8 cellular contexts compared by ENCODE assay signal in the genomic region with DNA sequence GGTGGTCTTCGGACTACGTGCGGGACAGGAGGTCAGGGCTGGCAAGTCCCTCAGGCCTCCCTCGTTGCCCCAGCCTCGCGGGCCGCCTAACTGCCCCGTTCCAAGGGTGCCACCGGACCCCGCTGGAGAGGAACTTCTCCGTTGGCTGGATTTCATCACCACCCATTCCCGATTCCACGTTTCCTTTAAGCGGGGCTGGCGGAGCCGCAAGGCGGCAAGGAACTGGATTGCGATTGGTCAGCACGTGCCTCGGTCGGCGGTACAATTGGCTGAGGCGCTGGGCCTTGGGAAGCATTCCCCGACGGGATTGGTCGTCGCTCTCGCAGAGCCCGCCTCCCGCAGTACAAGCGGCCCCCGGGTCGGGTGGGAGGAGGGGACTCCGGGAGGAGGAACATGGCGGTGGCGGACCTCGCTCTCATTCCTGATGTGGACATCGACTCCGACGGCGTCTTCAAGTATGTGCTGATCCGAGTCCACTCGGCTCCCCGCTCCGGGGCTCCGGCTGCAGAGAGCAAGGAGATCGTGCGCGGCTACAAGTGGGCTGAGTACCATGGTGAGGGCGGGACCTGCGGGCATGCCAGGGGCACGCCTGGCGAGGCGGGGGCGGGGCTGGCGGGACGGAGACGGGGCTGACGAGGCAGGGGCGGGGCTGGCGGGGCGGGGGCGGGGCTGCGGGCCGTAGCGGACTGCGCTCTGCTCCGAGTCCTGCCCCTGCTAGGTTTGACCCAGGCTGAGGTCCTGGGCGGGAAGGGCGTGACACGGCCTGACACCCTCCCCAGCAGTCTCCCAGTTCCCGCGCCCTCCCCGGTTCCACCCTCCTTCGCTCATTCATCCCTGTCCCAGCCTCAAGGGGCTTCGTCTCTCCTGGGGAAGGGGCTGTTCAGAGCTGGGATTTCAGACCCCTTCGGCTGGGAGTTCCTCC. TPM values are rescaled to one million over a fixed set of nuclear protein-coding genes. Genes with fewer than 3 reads are reported as not detected.
DNase-seq lines count a peak whose midpoint lies in the region; ATAC-seq and TF ChIP-seq lines count a peak whose summit lies in the region.

TSS of gene PHPT1 (plus strand) at position 372 of the 922 bp plus-strand sequence. CDS start at position 394, 22 bp downstream.

- ATAC-seq in HG03432 (IDR thresholded peaks at IDR 0.05; ENCODE audit: unreplicated experiment): peak; percentile 75

- peak; percentile 99 for DNase-seq in AG20443 (ENCODE audit: low spot score)
- peak; percentile 96 for DNase-seq in NCI-H510A (lab: John Stamatoyannopoulos, UW)
- DNase-seq in activated CD4-positive, alpha-beta T cell treated with anti-CD3 and anti-CD28 coated beads for 1 hour: peak; percentile 94
- peak; percentile 98 for DNase-seq in cerebellum (ENCODE audit: low spot score)
- peak; percentile 99 for DNase-seq in islet precursor cell
- peak; percentile 94 to 96 (median 96) for DNase-seq in stimulated activated CD4-positive, alpha-beta T cell treated with anti-CD3 and anti-CD28 coated beads, Interleukin-12 subunit alpha, Interleukin-12 subunit beta, amount 100 ng/mL, for 48 hours (ENCODE audit: low read depth in 2 of 3, low spot score in 1 of 3)

- peak; percentile 95 for TF ChIP-seq POLR2A in GM19099 (IDR thresholded peaks at IDR 0.05; ENCODE audit: extremely low read depth, insufficient read length, low read depth)

RNA-seq across cellular contexts. Expression of gene PHPT1, which starts in this region (rescaled TPM):
- total RNA-seq in cerebellum: 42.1 TPM

Comparison
In these comparisons a context has a peak if more than half of its experiments do, and no peak if none do; other contexts are left out.
1. Peak in every context shown above with its lines: DNase-seq and ATAC-seq.